ENCODE assay signal across 8 cellular contexts in genomic region chr10:123380491-123381085, GRCh38.
DNase-seq lines count a peak whose midpoint lies in the region; ATAC-seq and TF ChIP-seq lines count a peak whose summit lies in the region.

No MANE protein-coding gene starts in this region.

- no peaks in the 10 kb centered on the region for H3K79me2 ChIP-seq in osteoblast (ENCODE audit: insufficient read depth, low read length)

- POLR2A ChIA-PET in WTC11 (lab: Charles Lee) (interaction anchor here (0.6 kb wide), 1 partner anchor 312 kb away, joined by 3 read pairs; no protein-coding TSS in a partner anchor), HEK293T (lab: Yijun Ruan, JAX) (no interaction called here)

- DNase-seq in GF-D8 (lab: John Stamatoyannopoulos, UW) (peak; percentile 20), NCI-H1436 treated with DMSO at 0.1 percent for 48 hours (lab: John Stamatoyannopoulos, UW) (peak; percentile 36), T47D (ENCODE audit: low read depth in 1 of 2, low spot score in 1 of 2) (peak; percentile 11 to 62), osteoblast (ENCODE audit: insufficient read length, low spot score, missing footprints) (no peak), WTC11 (ENCODE audit: low spot score) (no peak), HEK293T (ENCODE audit: extremely low spot score) (no peak), cardiac septum (ENCODE audit: low spot score) (no peak)

- intact Hi-C loops in cardiac septum (cut with DNase I): no loop called here

- no peaks in the 10 kb centered on the region for H3K27me3 ChIP-seq in osteoblast (ENCODE audit: insufficient read depth, low read length)

- in situ Hi-C loops in T47D (cut with HindIII; ENCODE audit: low pct_unique_long_range_greater_than_20kb, low sequenced_read_pairs): no loop called here

- no peaks in the 10 kb centered on the region for H3K9me3 ChIP-seq in osteoblast (ENCODE audit: low read depth, low read length)

- H3K4me1 ChIP-seq in osteoblast (ENCODE audit: insufficient read depth, low read length): no peaks in the 10 kb centered on the region

- H2AFZ ChIP-seq in osteoblast (ENCODE audit: low read length): no peak overlapping the region

- peaks cover 10% of the 10 kb centered on the region for H3K36me3 Mint-ChIP-seq in WTC11
- H3K36me3 Mint-ChIP-seq in activated T-helper 17 cell treated with anti-CD3 and anti-CD28 coated beads, Interleukin-2, amount 50 U/mL, for 72 hours (ENCODE audit: low read depth): no peaks in the 10 kb centered on the region

- peaks cover 17% of the 10 kb centered on the region for H3K4me1 Mint-ChIP-seq in WTC11
- H3K4me1 Mint-ChIP-seq in activated T-helper 17 cell treated with anti-CD3 and anti-CD28 coated beads, Interleukin-2, amount 50 U/mL, for 72 hours: no peaks in the 10 kb centered on the region

- no peak overlapping the region for H3K4me3 ChIP-seq in osteoblast (ENCODE audit: insufficient read depth, low read length)

- TF ChIP-seq CTCF in osteoblast (IDR thresholded peaks at IDR 0.05; ENCODE audit: extremely low read depth, low read depth, low read length): peak; percentile 45
- TF ChIP-seq CTCF in WTC11 (IDR thresholded peaks at IDR 0.05): no peak

- H3K4me3 Mint-ChIP-seq in WTC11: no peak overlapping the region
- H3K4me3 Mint-ChIP-seq in activated T-helper 17 cell treated with anti-CD3 and anti-CD28 coated beads, Interleukin-2, amount 50 U/mL, for 72 hours: no peak overlapping the region

- no peak overlapping the region for H3K27ac Mint-ChIP-seq in WTC11
- H3K27ac Mint-ChIP-seq in activated T-helper 17 cell treated with anti-CD3 and anti-CD28 coated beads, Interleukin-2, amount 50 U/mL, for 72 hours: no peak overlapping the region

- no peaks in the 10 kb centered on the region for H4K20me1 ChIP-seq in osteoblast (ENCODE audit: insufficient read depth, low read length)

- H3K27me3 Mint-ChIP-seq in WTC11 (ENCODE audit: low read depth): no peaks in the 10 kb centered on the region
- no peaks in the 10 kb centered on the region for H3K27me3 Mint-ChIP-seq in activated T-helper 17 cell treated with anti-CD3 and anti-CD28 coated beads, Interleukin-2, amount 50 U/mL, for 72 hours

- CTCF ChIA-PET in WTC11 (lab: Charles Lee): interaction anchor here (0.6 to 3.5 kb wide), 13 partner anchors 79 to 337 kb away, joined by 3 to 22 read pairs (median 4); partner anchors contain the start of gene BUB3
- CTCF ChIA-PET in HEK293T (lab: Yijun Ruan, JAX): interaction anchor here (0.6 kb wide), 1 partner anchor 666 kb away, joined by 3 read pairs; no protein-coding TSS in a partner anchor

- H3K4me2 ChIP-seq in osteoblast (ENCODE audit: insufficient read depth, low read length): no peak overlapping the region

- no peak for ATAC-seq in WTC11
- ATAC-seq in activated T-helper 17 cell treated with anti-CD3 and anti-CD28 coated beads, Interleukin-2, amount 50 U/mL, for 72 hours (replicated peaks): no peak

- no peak overlapping the region for H3K27ac ChIP-seq in osteoblast (ENCODE audit: low read depth, low read length)

- H3K9me3 Mint-ChIP-seq in WTC11: peaks cover 14% of the 10 kb centered on the region
- no peaks in the 10 kb centered on the region for H3K9me3 Mint-ChIP-seq in activated T-helper 17 cell treated with anti-CD3 and anti-CD28 coated beads, Interleukin-2, amount 50 U/mL, for 72 hours

- no peaks in the 10 kb centered on the region for H3K36me3 ChIP-seq in osteoblast (ENCODE audit: insufficient read depth, low read length)

TF ChIP-seq in WTC11, 78 proteins besides CTCF, POLR2A, EP300 and RAD21:
- no peak for TF ChIP-seq MXD4 (CRISPR knock-in tag; IDR thresholded peaks at IDR 0.05; ENCODE audit: borderline replicate concordance)
- TF ChIP-seq TP53 (CRISPR knock-in tag; IDR thresholded peaks at IDR 0.05): no peak
TF ChIP-seq in WTC11: peak in this region for 0.

TF ChIP-seq in HEK293T, 16 proteins besides CTCF, POLR2A, EP300 and RAD21:
- no peak for TF ChIP-seq HDGF (IDR thresholded peaks at IDR 0.05; ENCODE audit: borderline replicate concordance)
- no peak for TF ChIP-seq PKNOX1 (IDR thresholded peaks at IDR 0.05)
- no peak for TF ChIP-seq FOXM1 (IDR thresholded peaks at IDR 0.05; ENCODE audit: borderline replicate concordance)
- TF ChIP-seq ZNF384 (IDR thresholded peaks at IDR 0.05): no peak
- no peak for TF ChIP-seq FOXA1 (IDR thresholded peaks at IDR 0.05)

Comparison
In these comparisons a context has a peak if more than half of its experiments do, and no peak if none do; other contexts are left out.
1. DNase-seq: peak in GF-D8 (single experiment), NCI-H1436 treated with DMSO at 0.1 percent for 48 hours (single experiment) and T47D (2 of 2); none in osteoblast (single experiment), WTC11 (single experiment), HEK293T (single experiment) and cardiac septum (single experiment).